Comparison of ENCODE assay signal across 25 cellular contexts in the genomic region with DNA sequence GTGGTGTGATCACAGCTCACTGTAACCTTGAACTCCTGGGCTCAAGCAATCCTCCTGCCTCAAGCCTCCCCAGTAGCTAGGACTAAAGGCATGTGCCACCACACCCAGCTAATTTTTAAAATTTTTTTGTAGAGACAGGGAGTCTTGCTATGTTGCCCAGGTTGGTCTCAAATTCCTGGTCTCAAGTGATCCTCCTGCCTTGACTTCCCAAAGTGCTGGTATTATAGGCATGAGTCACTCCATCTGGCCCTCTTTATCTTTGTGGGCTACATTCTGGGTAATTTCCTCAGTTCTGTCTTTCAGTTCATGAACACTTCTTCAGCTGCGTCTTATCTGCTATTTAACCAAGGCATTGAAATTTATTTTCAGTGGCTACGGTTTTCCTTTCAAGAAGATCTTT.
"Had no signal": no experiment of that assay in that cellular context is flagged by ENCODE, and none has a peak within 500 bp of the region (broad histone marks: within the 10 kb centered on the region; RNA-seq: fewer than 3 reads in every experiment).

No MANE protein-coding gene starts in this region.

- FAIRE-seq: small intestine had no signal

- H3K4me3 ChIP-seq: ovary, psoas muscle, right lobe of liver, sigmoid colon, stomach, thoracic aorta, thyroid gland, tibial nerve, upper lobe of right lung, uterus had no signal

- H3K4me1 ChIP-seq: psoas muscle, right lobe of liver, sigmoid colon, stomach, thyroid gland, tibial nerve, upper lobe of right lung, uterus had no signal

- H3K27ac ChIP-seq: neutrophil, ovary, psoas muscle, right lobe of liver, sigmoid colon, stomach, thoracic aorta, thyroid gland, tibial nerve, upper lobe of right lung, uterus had no signal

- H3K36me3 ChIP-seq: neutrophil, ovary, right lobe of liver, sigmoid colon, stomach, thoracic aorta, thyroid gland, tibial nerve, upper lobe of right lung, uterus had no signal

- H3K9me3 ChIP-seq: neutrophil, ovary, right lobe of liver, thyroid gland, upper lobe of right lung, uterus had no signal

- ATAC-seq: naive thymus-derived CD8-positive, alpha-beta T cell; natural killer cell treated with Interleukin-12 subunit alpha and Interleukin-12 subunit beta and Interleukin-15 and Interleukin-18, amount 100 ng/mL, for 72 hours; psoas muscle; right cardiac atrium; right lobe of liver; stimulated activated effector memory CD8-positive, alpha-beta T cell treated with anti-CD3 and anti-CD28 coated beads, Interleukin-12 subunit alpha, Interleukin-12 subunit beta, amount 100 ng/mL, for 72 hours; stimulated activated naive B cell treated with anti-CD40 and anti-IgM and Interleukin-4, amounts not matched to agents 10 μg/mL and 1 μg/mL and 100 μg/mL, for 72 hours; upper lobe of right lung had no signal

- H3K27me3 ChIP-seq: neutrophil, ovary, right lobe of liver, sigmoid colon, stomach, thyroid gland, tibial nerve, upper lobe of right lung, uterus had no signal

- DNase-seq: naive B cell; naive thymus-derived CD8-positive, alpha-beta T cell; nephron progenitor cell; nucleus accumbens; ovary; psoas muscle; right cardiac atrium; right lobe of liver; sigmoid colon; small intestine; stimulated activated CD4-positive, alpha-beta T cell treated with anti-CD3 and anti-CD28 coated beads, Interleukin-15, amount 100 ng/mL, for 24 hours; stimulated activated CD4-positive, alpha-beta T cell treated with anti-CD3 and anti-CD28 coated beads, Interleukin-2, amount 100 ng/mL, for 24 hours; stimulated activated CD4-positive, alpha-beta T cell treated with anti-CD3 and anti-CD28 coated beads, Interleukin-2, amount 100 ng/mL, for 48 hours; stimulated activated CD4-positive, alpha-beta T cell treated with anti-CD3 and anti-CD28 coated beads, Interleukin-4, amount 100 ng/mL, for 24 hours; stimulated activated naive B cell treated with anti-CD40 and anti-IgM and Interleukin-4, amounts not matched to agents 10 μg/mL and 1 μg/mL and 100 μg/mL, for 72 hours; stimulated activated naive CD4-positive, alpha-beta T cell treated with Interleukin-2 at 50 U/mL for 16 hours; stomach; thyroid gland; upper lobe of right lung had no signal
